8 cellular contexts compared by ENCODE assay signal in the genomic region with DNA sequence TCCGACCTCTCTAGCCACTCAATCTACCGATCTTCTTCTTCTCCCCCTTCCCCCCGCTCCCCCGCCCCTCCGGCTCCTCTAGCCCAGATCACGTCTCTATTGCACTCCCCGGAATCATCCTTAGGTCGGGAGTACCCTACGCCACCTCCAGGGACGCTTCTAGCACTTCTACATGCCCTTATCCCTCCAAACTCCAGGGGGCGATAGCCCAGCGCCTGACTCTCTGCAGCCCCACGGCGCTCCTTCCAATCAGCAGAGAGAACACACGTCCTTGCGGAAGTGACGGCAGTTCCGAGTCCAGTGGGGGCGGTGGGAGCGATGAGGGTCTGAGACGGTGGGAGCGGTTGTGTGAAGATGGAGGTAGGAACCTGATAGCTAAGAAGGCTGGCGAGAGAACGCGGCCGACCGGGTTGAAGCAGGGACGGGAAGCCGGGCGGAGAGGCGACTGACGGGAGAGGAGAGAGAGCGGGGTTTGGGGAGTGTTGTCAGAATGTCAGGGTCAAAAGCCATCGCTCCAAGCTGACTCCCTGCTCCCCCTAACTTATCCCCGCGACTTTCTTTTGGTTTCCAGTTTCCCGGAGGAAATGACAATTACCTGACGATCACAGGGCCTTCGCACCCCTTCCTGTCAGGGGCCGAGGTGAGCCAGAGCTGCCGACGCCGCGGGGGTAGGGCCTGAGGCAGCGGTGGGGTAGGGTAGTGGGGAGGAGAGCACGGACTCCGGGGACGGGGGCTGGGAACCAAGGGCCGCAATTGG. TPM values are rescaled to one million over a fixed set of nuclear protein-coding genes. Genes with fewer than 3 reads are reported as not detected.
DNase-seq lines count a peak whose midpoint lies in the region; ATAC-seq and TF ChIP-seq lines count a peak whose summit lies in the region.

A gene (minus strand): TSS at position 35 of the 757 bp plus-strand sequence. CDS start 87 bp downstream, outside the sequence.
A gene (plus strand): TSS at position 271 of the 757 bp plus-strand sequence. CDS start 84 bp downstream, at position 355.

- H3K4me1 Mint-ChIP-seq in activated naive CD4-positive, alpha-beta T cell treated with anti-CD3 and anti-CD28 coated beads, Interleukin-2, amount 50 U/mL, for 24 hours = peaks cover 53% of the 10 kb centered on the region

- H3K4me3 ChIP-seq in GM06990 (replicated peaks; ENCODE audit: low read depth, low read length) = peak within 1 kb of the TSS; percentile 82
- H3K4me3 ChIP-seq in thoracic aorta = peak within 1 kb of the TSS; percentile 99

- peaks cover 16% of the 10 kb centered on the region for H3K36me3 Mint-ChIP-seq in activated naive CD4-positive, alpha-beta T cell treated with anti-CD3 and anti-CD28 coated beads, Interleukin-2, amount 50 U/mL, for 24 hours

- DNase-seq in GM06990 (ENCODE audit: extremely low read depth, insufficient read length) (peak; percentile 91), HEK293T (ENCODE audit: extremely low spot score) (peak; percentile 94), MV-4-11 (lab: John Stamatoyannopoulos, UW) (peak; percentile 98), SK-N-DZ (ENCODE audit: low spot score) (peak; percentile 99), glomerular endothelial cell (ENCODE audit: extremely low read depth, low read depth, low spot score) (peak; percentile 96), omental fat pad (ENCODE audit: low spot score) (peak; percentile 89), thoracic aorta (ENCODE audit: low spot score) (peak; percentile 89)

- peak within 1 kb of the TSS; percentile 100 for H3K27ac Mint-ChIP-seq in activated naive CD4-positive, alpha-beta T cell treated with anti-CD3 and anti-CD28 coated beads, Interleukin-2, amount 50 U/mL, for 24 hours

- no peaks in the 10 kb centered on the region for H3K9me3 Mint-ChIP-seq in activated naive CD4-positive, alpha-beta T cell treated with anti-CD3 and anti-CD28 coated beads, Interleukin-2, amount 50 U/mL, for 24 hours

- POLR2A ChIA-PET in HEK293T (lab: Yijun Ruan, JAX) = interaction anchor here (0.7 to 2.5 kb wide), 13 partner anchors 9 to 93 kb away, joined by 3 to 12 read pairs (median 4); a partner anchor contains a TSS

- H3K27ac ChIP-seq in thoracic aorta = peak within 1 kb of the TSS; percentile 82 to 92

- H3K4me1 ChIP-seq in thoracic aorta (ENCODE audit: control insufficient read depth in 1 of 2, low read depth in 2 of 2) = peaks cover 17 to 23% of the 10 kb centered on the region in 2 donors

- peak; percentile 98 for TF ChIP-seq CTCF in GM06990 (IDR thresholded peaks at IDR 0.05; ENCODE audit: insufficient read depth, low read length, poor library complexity, severe bottlenecking)
- TF ChIP-seq CTCF in omental fat pad (IDR thresholded peaks at IDR 0.05) = peak in 2 of 3 donors; percentile 99
- TF ChIP-seq CTCF in thoracic aorta (IDR thresholded peaks at IDR 0.05) = peak; percentile 94

- CTCF ChIA-PET in HEK293T (lab: Yijun Ruan, JAX) = interaction anchor here (0.6 to 1.3 kb wide), 8 partner anchors 11 to 51 kb away, joined by 3 to 6 read pairs (median 4); a partner anchor contains a TSS

- no peaks in the 10 kb centered on the region for H3K27me3 ChIP-seq in GM06990 (replicated peaks; ENCODE audit: control insufficient read depth, insufficient read depth, low read length)
- no peaks in the 10 kb centered on the region for H3K27me3 ChIP-seq in thoracic aorta (replicated peaks; ENCODE audit: insufficient read depth)

- ATAC-seq in omental fat pad (ENCODE audit: low FRiP score) (peak; percentile 100), thoracic aorta (ENCODE audit: insufficient number of reproducible peaks, low FRiP score, low read depth) (peak; percentile 100)

- H3K27me3 Mint-ChIP-seq in activated naive CD4-positive, alpha-beta T cell treated with anti-CD3 and anti-CD28 coated beads, Interleukin-2, amount 50 U/mL, for 24 hours = no peaks in the 10 kb centered on the region

- no peaks in the 10 kb centered on the region for H3K9me3 ChIP-seq in thoracic aorta

- peak within 1 kb of the TSS; percentile 100 for H3K4me3 Mint-ChIP-seq in activated naive CD4-positive, alpha-beta T cell treated with anti-CD3 and anti-CD28 coated beads, Interleukin-2, amount 50 U/mL, for 24 hours

- no peaks in the 10 kb centered on the region; the same call in 1 of the 2 replicates for H3K36me3 ChIP-seq in GM06990 (ENCODE audit: control insufficient read depth, insufficient read depth, low read length)
- H3K36me3 ChIP-seq in thoracic aorta = peaks cover 9% of the 10 kb centered on the region

TF ChIP-seq in HEK293T, 16 proteins besides CTCF, POLR2A, EP300 and RAD21:
- TF ChIP-seq SUZ12 (IDR thresholded peaks at IDR 0.05) = no peak
- no peak for TF ChIP-seq ZNF384 (IDR thresholded peaks at IDR 0.05)
- 0 out of 2 replicates have a peak, but pooled peaks have one; percentile 47 for TF ChIP-seq ELF4 (IDR thresholded peaks at IDR 0.05)
- no peak for TF ChIP-seq BHLHE40 (IDR thresholded peaks at IDR 0.05; ENCODE audit: borderline replicate concordance)
- TF ChIP-seq FOXM1 (IDR thresholded peaks at IDR 0.05; ENCODE audit: borderline replicate concordance) = no peak

RNA-seq across cellular contexts. Expression of the first gene that starts in this region (rescaled TPM):
- polyA plus RNA-seq in SK-N-DZ (2014; cell fraction: cytosol; rRNA removed) = 31.9 and 42.7 TPM in 2 replicates
- polyA plus RNA-seq in SK-N-DZ (2014; cell fraction: nucleus; rRNA removed) = 26.5 and 31.2 TPM in 2 replicates
- 23.7 and 29.1 TPM in 2 replicates for total RNA-seq in glomerular endothelial cell
- 10 to 100 TPM; 21.3 to 30.0 (median 25.6) TPM for total RNA-seq in omental fat pad
- 10 to 100 TPM; 19.2 to 29.3 TPM for total RNA-seq in thoracic aorta

RNA-seq across cellular contexts. Expression of the second gene that starts in this region (rescaled TPM):
- polyA plus RNA-seq in SK-N-DZ (2014; cell fraction: cytosol; rRNA removed) = 22.9 and 31.1 TPM in 2 replicates
- polyA plus RNA-seq in SK-N-DZ (2014; cell fraction: nucleus; rRNA removed) = 9.5 and 27.8 TPM in 2 replicates
- total RNA-seq in glomerular endothelial cell = 30.6 and 53.0 TPM in 2 replicates
- 10 to 100 TPM; 37.8 to 79.6 (median 56.8) TPM for total RNA-seq in omental fat pad
- total RNA-seq in thoracic aorta = 10 to 100 TPM; 34.5 to 54.7 TPM

Comparison
In these comparisons a context has a peak if more than half of its experiments do, and no peak if none do; other contexts are left out.
1. Peak in every context shown above with its lines: DNase-seq, ATAC-seq, H3K4me3 ChIP-seq and H3K27ac ChIP-seq.